In genomic region chr19:48608798-48609263, GRCh38 we compare ENCODE assay signal across 9 cellular contexts. TPM values are rescaled to one million over a fixed set of nuclear protein-coding genes. Genes with fewer than 3 reads are reported as not detected.
DNase-seq lines count a peak whose midpoint lies in the region; TF ChIP-seq lines count a peak whose summit lies in the region.
"Had no signal": no experiment of that assay in that cellular context is flagged by ENCODE, and none has a peak within 500 bp of the region (broad histone marks: within the 10 kb centered on the region; RNA-seq: fewer than 3 reads in every experiment).

No MANE protein-coding gene starts in this region.

- H3K79me1 ChIP-seq in H9 (ENCODE audit: insufficient read depth, low read depth, low read length, poor library complexity, severe bottlenecking): no peaks in the 10 kb centered on the region

- no peaks in the 10 kb centered on the region for H4K20me1 ChIP-seq in H9 (ENCODE audit: control insufficient read depth, insufficient read depth, insufficient read length)

- H3K23ac ChIP-seq in H9 (ENCODE audit: insufficient read length, low read depth, low read length): no peak overlapping the region

- H2BK20ac ChIP-seq in H9 (ENCODE audit: low read depth, low read length, poor library complexity, severe bottlenecking): no peak overlapping the region

- H3K4me1 Mint-ChIP-seq in H9: peaks cover 3 to 8% of the 10 kb centered on the region in 2 experiments

- no peak overlapping the region for H4K5ac ChIP-seq in H9 (ENCODE audit: insufficient read length, low read depth, low read length)

- H4K91ac ChIP-seq in H9 (ENCODE audit: insufficient read length, low read depth, low read length): no peak overlapping the region

- H3K36me3 ChIP-seq in parathyroid adenoma (ENCODE audit: control insufficient read depth, insufficient read depth, low read length): no peaks in the 10 kb centered on the region

- H3K23me2 ChIP-seq in H9 (ENCODE audit: insufficient read length, low read depth, low read length, poor library complexity, severe bottlenecking): no peaks in the 10 kb centered on the region

- H3K4ac ChIP-seq in H9 (ENCODE audit: low read depth, low read length): no peak overlapping the region

- no peak overlapping the region for H2BK5ac ChIP-seq in H9 (ENCODE audit: insufficient read length, low read length)

- peaks cover 4 to 15% (median 9%) of the 10 kb centered on the region in 3 experiments; a peak in 5 of 7 replicates for H3K36me3 Mint-ChIP-seq in H9 (ENCODE audit: insufficient read depth in 1 of 3, low read depth in 3 of 3)

- TF ChIP-seq CTCF in H9 (conservative IDR thresholded peaks at IDR 0.05): peak; percentile 74
- peak; percentile 54 for TF ChIP-seq CTCF in epithelial cell of esophagus (IDR thresholded peaks at IDR 0.05; ENCODE audit: insufficient read depth, low read depth, low read length, missing control alignments)
- TF ChIP-seq CTCF in parathyroid adenoma (IDR thresholded peaks at IDR 0.05): peak; percentile 42
- no peak for TF ChIP-seq CTCF in lower leg skin (IDR thresholded peaks at IDR 0.05)

- H4K8ac ChIP-seq in H9 (replicated peaks; ENCODE audit: insufficient read length, low read depth, low read length): no peak overlapping the region

- no peak overlapping the region for H2BK15ac ChIP-seq in H9 (ENCODE audit: low read depth, low read length)

- no peaks in the 10 kb centered on the region for H3K79me2 ChIP-seq in H9 (ENCODE audit: insufficient read depth, low read length)
- H3K79me2 ChIP-seq in parathyroid adenoma: no peaks in the 10 kb centered on the region

- H3K9ac ChIP-seq in H9 (ENCODE audit: extremely low read depth, insufficient read length, low read length) (no peak overlapping the region), parathyroid adenoma (no peak overlapping the region)

- H3K9me3 ChIP-seq in H9 (ENCODE audit: control insufficient read depth, low read depth, low read length): no peaks in the 10 kb centered on the region
- H3K9me3 ChIP-seq in parathyroid adenoma (ENCODE audit: control insufficient read depth, low read length): no peaks in the 10 kb centered on the region
- H3K9me3 ChIP-seq: SJCRH30 had no signal

- H3K27ac Mint-ChIP-seq in H9: peak overlapping the region in 2 of 3 experiments; percentile 68 to 76; a peak in 2 of 7 replicates

- intact Hi-C loops in lower leg skin (cut with DNase I; ENCODE audit: low total_unique reads): no loop called here

- H3K4me3 Mint-ChIP-seq in H9: no peak overlapping the region; a peak in 1 of 5 replicates

- no peak overlapping the region for H2BK12ac ChIP-seq in H9 (ENCODE audit: insufficient read length, low read depth, low read length)

- H2AK5ac ChIP-seq in H9 (ENCODE audit: insufficient read length, low read length): no peak overlapping the region

- no peak overlapping the region for H2BK120ac ChIP-seq in H9 (ENCODE audit: low read depth, low read length, poor library complexity, severe bottlenecking)

- H3K9me3 Mint-ChIP-seq in H9: no peaks in the 10 kb centered on the region; a peak in 1 of 5 replicates

- DNase-seq in COR-L47 (lab: John Stamatoyannopoulos, UW) (peak; percentile 77), H9 (peak; percentile 81), NCI-H446 treated with DMSO at 0.1 percent for 48 hours (lab: John Stamatoyannopoulos, UW) (peak; percentile 35), epithelial cell of esophagus (ENCODE audit: low read depth) (peak; percentile 67), lower leg skin (ENCODE audit: low spot score in 2 of 2) (no peak), NCI-H2227 treated with DMSO at 0.1 percent for 48 hours (lab: John Stamatoyannopoulos, UW) (no peak)
- peak; percentile 48 to 55 for DNase-seq in activated CD4-positive, alpha-beta T cell treated with anti-CD3 and anti-CD28 coated beads for 4 hours

- H3K27me3 ChIP-seq in H9 (ENCODE audit: insufficient read depth, low read length) (no peaks in the 10 kb centered on the region), parathyroid adenoma (ENCODE audit: control insufficient read depth, insufficient read depth, low read length) (no peaks in the 10 kb centered on the region)
- H3K27me3 ChIP-seq: SJCRH30 had no signal

- H3K4me1 ChIP-seq in H9 (ENCODE audit: insufficient read depth, low read length): no peaks in the 10 kb centered on the region
- H3K4me1 ChIP-seq in parathyroid adenoma: no peaks in the 10 kb centered on the region
- H3K4me1 ChIP-seq: SJCRH30 had no signal

- no peak overlapping the region for H3K4me2 ChIP-seq in H9 (ENCODE audit: insufficient read depth, insufficient read length, low read length)
- no peak overlapping the region for H3K4me2 ChIP-seq in parathyroid adenoma (ENCODE audit: low read length)

- no peak overlapping the region for H3K56ac ChIP-seq in H9 (ENCODE audit: insufficient read length, low read depth, low read length)

- H3K18ac ChIP-seq in H9 (ENCODE audit: insufficient read length, low read depth, low read length): no peak overlapping the region

- H3K27ac ChIP-seq in H9 (ENCODE audit: insufficient read length, low read depth, low read length): no peak overlapping the region
- H3K27ac ChIP-seq in parathyroid adenoma: no peak overlapping the region
- H3K27ac ChIP-seq: SJCRH30 had no signal

- H3K14ac ChIP-seq in H9 (ENCODE audit: insufficient read depth, low read length): no peak overlapping the region

- H3K4me3 ChIP-seq in epithelial cell of esophagus (ENCODE audit: low read length) (no peak overlapping the region), parathyroid adenoma (ENCODE audit: low read depth, low read length) (no peak overlapping the region), lower leg skin (ENCODE audit: low read depth, poor library complexity, severe bottlenecking) (no peak overlapping the region)
- H3K4me3 ChIP-seq: SJCRH30 had no signal

- no peak overlapping the region for H2AFZ ChIP-seq in H9 (ENCODE audit: low read length)
- peak overlapping the region; percentile 31 for H2AFZ ChIP-seq in parathyroid adenoma

- WGBS in H9 (ENCODE audit: extremely low coverage, insufficient read length, low lambda C conversion rate): no CpG with 5 or more reads among the region's 9 CpGs
- WGBS in lower leg skin, 2 donors: 30 to 32% methylated on average over 9 of the region's 9 CpGs

- no peak overlapping the region for H3T11ph ChIP-seq in H9 (ENCODE audit: low read length)

- no peaks in the 10 kb centered on the region; the same call in 1 of the 2 replicates for H3K27me3 Mint-ChIP-seq in H9 (ENCODE audit: low read depth)

- no peak for TF ChIP-seq POLR2A in lower leg skin (IDR thresholded peaks at IDR 0.05)

RNA-seq across cellular contexts. Expression of gene SPACA4, which starts 2.3 kb away (rescaled TPM):
- total RNA-seq in H9 (2021) (not detected in 2 replicates), lower leg skin (1 to 10 TPM in 2 of 4 donors, not detected in 2; 1.7 to 2.1 TPM)
- total RNA-seq: SJCRH30 had no signal

RNA-seq across cellular contexts. Expression of gene FAM83E, which starts 6.0 kb away (rescaled TPM):
- total RNA-seq in H9 (2021) (9.2 and 9.5 TPM in 2 replicates), lower leg skin (1 to 10 TPM in 2 of 4 donors, under 1 TPM in 2; 0.53 to 8.2 (median 3.8) TPM)

RNA-seq across cellular contexts. Expression of gene RPL18, which starts 10.1 kb away (rescaled TPM):
- total RNA-seq in H9 (2021) (1,855 and 1,874 TPM in 2 replicates), lower leg skin (1,000 to 10,000 TPM; 3,252 to 5,828 (median 3,870) TPM)

RNA-seq across cellular contexts. Expression of gene SPHK2, which starts 10.5 kb away (rescaled TPM):
- 55.0 and 57.2 TPM in 2 replicates for total RNA-seq in H9 (2021)
- total RNA-seq in lower leg skin: 1 to 10 TPM; 2.2 to 8.8 (median 6.1) TPM

RNA-seq across cellular contexts. Expression of gene DBP, which starts 28.3 kb away (rescaled TPM):
- total RNA-seq in H9 (2021) (11.4 and 12.6 TPM in 2 replicates), lower leg skin (10 to 100 TPM; 21.1 to 41.6 (median 24.8) TPM)

Comparison
In these comparisons a context has a peak if more than half of its experiments do, and no peak if none do; other contexts are left out.
1. DNase-seq: peak in COR-L47 (single experiment), H9 (single experiment), NCI-H446 treated with DMSO at 0.1 percent for 48 hours (single experiment), activated CD4-positive, alpha-beta T cell treated with anti-CD3 and anti-CD28 coated beads for 4 hours (2 of 2) and epithelial cell of esophagus (single experiment); none in lower leg skin (0 of 2) and NCI-H2227 treated with DMSO at 0.1 percent for 48 hours (single experiment).
2. CTCF ChIP-seq: peak in H9 (single experiment), epithelial cell of esophagus (single experiment) and parathyroid adenoma (single experiment); none in lower leg skin (0 of 3).